In the genomic region with DNA sequence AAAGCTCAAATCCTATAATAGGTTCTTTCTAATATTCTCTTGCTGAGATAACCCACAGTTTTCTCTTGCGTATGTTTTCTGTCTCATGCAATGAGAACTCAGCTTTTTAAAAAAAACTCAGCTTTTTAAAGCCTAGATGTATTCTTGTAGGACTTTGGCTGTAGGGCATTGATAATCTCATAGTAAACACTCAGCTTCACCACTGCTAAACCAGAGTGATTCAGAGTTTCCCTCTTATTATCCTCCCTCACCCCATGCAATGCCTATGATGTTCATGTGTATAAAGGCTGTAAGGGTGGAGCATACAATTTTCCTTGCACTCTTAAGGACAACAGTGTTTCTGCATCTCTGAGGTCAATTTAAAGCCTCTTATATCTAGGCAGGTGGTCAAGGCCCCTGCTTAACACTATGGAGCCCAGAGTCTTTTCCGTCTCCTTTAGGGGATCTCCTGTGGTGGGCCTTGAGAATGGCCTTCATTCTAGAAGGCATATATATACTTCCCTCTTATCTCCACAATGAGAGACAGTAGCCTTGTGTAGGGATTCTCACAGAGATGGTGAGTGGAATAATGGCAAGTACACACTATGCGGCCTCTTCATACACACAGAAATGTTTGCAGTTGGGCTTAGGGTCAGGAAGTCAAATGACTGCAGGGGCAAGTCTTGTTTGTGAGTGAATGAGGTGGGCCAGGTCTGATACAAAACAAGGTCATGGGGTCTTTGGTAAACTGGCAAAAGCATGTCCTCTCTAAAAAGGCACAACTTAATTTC, we compare ENCODE assay signal across 20 cellular contexts.
"Had no signal": no experiment of that assay in that cellular context is flagged by ENCODE, and none has a peak within 500 bp of the region (broad histone marks: within the 10 kb centered on the region; RNA-seq: fewer than 3 reads in every experiment).

No MANE protein-coding gene starts in this region.

- H3K4me3 Mint-ChIP-seq: dendritic cell treated with granulocyte-macrophage colony-stimulating factor and Interleukin-4, amounts not matched to agents 40 ng/mL and 50 ng/mL, for 4 days; effector memory CD8-positive, alpha-beta T cell; mesothelial cell of epicardium; natural killer cell treated with Interleukin-12 subunit alpha and Interleukin-12 subunit beta and Interleukin-15 and Interleukin-18, amount 100 ng/mL, for 72 hours had no signal

- FAIRE-seq: colon had no signal

- H3K9ac ChIP-seq: parathyroid adenoma had no signal

- H3K4me3 ChIP-seq: esophagus squamous epithelium, sigmoid colon, skin epidermis had no signal

- ATAC-seq: effector memory CD8-positive, alpha-beta T cell; foreskin keratinocyte; left lobe of liver; natural killer cell treated with Interleukin-12 subunit alpha and Interleukin-12 subunit beta and Interleukin-15 and Interleukin-18, amount 100 ng/mL, for 72 hours had no signal

- H3K9me3 ChIP-seq: esophagus squamous epithelium, sigmoid colon had no signal

- H3K9me3 Mint-ChIP-seq: dendritic cell treated with granulocyte-macrophage colony-stimulating factor and Interleukin-4, amounts not matched to agents 40 ng/mL and 50 ng/mL, for 4 days; effector memory CD8-positive, alpha-beta T cell; natural killer cell treated with Interleukin-12 subunit alpha and Interleukin-12 subunit beta and Interleukin-15 and Interleukin-18, amount 100 ng/mL, for 72 hours had no signal

- H3K4me1 ChIP-seq: foreskin keratinocyte, parathyroid adenoma, sigmoid colon had no signal

- H3K79me2 ChIP-seq: parathyroid adenoma had no signal

- DNase-seq: cerebellar nuclear complex; effector memory CD8-positive, alpha-beta T cell; esophagus squamous epithelium; foreskin keratinocyte; head of caudate nucleus; hypothalamus; islet precursor cell; mammary epithelial cell; sigmoid colon; stimulated activated CD4-positive, alpha-beta T cell treated with anti-CD3 and anti-CD28 coated beads, Interleukin-2, amount 100 ng/mL, for 48 hours; stimulated activated naive CD4-positive, alpha-beta T cell treated with Interleukin-2 at 50 U/mL for 16 hours; trophoblast cell had no signal

- H2AFZ ChIP-seq: parathyroid adenoma had no signal

- H3K27me3 ChIP-seq: esophagus squamous epithelium, foreskin keratinocyte, sigmoid colon had no signal

- H3K27ac Mint-ChIP-seq: dendritic cell treated with granulocyte-macrophage colony-stimulating factor and Interleukin-4, amounts not matched to agents 40 ng/mL and 50 ng/mL, for 4 days; effector memory CD8-positive, alpha-beta T cell; mesothelial cell of epicardium; natural killer cell treated with Interleukin-12 subunit alpha and Interleukin-12 subunit beta and Interleukin-15 and Interleukin-18, amount 100 ng/mL, for 72 hours had no signal

- H3K27me3 Mint-ChIP-seq: dendritic cell treated with granulocyte-macrophage colony-stimulating factor and Interleukin-4, amounts not matched to agents 40 ng/mL and 50 ng/mL, for 4 days had no signal

- H3K36me3 ChIP-seq: esophagus squamous epithelium, sigmoid colon had no signal

- H3K27ac ChIP-seq: epithelial cell of prostate, esophagus squamous epithelium, foreskin keratinocyte, parathyroid adenoma, skin epidermis had no signal

- H3K36me3 Mint-ChIP-seq: mesothelial cell of epicardium; natural killer cell treated with Interleukin-12 subunit alpha and Interleukin-12 subunit beta and Interleukin-15 and Interleukin-18, amount 100 ng/mL, for 72 hours had no signal
